Comparison of ENCODE assay signal across 22 cellular contexts in genomic region chr12:6526766-6527525, GRCh38.
"Had no signal": no experiment of that assay in that cellular context is flagged by ENCODE, and none has a peak within 500 bp of the region (broad histone marks: within the 10 kb centered on the region; RNA-seq: fewer than 3 reads in every experiment).

No MANE protein-coding gene starts in this region.

- H3K9me3 Mint-ChIP-seq: activated naive CD4-positive, alpha-beta T cell treated with anti-CD3 and anti-CD28 coated beads for 36 hours; activated naive CD8-positive, alpha-beta T cell treated with anti-CD3 and anti-CD28 coated beads, Interleukin-2, amount 50 U/mL, for 24 hours; effector memory CD8-positive, alpha-beta T cell; naive B cell; neural progenitor cell; T-helper 1 cell treated with Interleukin-12 subunit alpha and Interleukin-12 subunit beta and Interleukin-4 antibody, amounts not matched to agents 30 μg/mL and 1 μg/mL, for 36 hours; WTC11 had no signal

- H3K4me3 ChIP-seq: heart right ventricle, neural progenitor cell, spleen, thyroid gland had no signal

- H3K27ac Mint-ChIP-seq: activated naive CD8-positive, alpha-beta T cell treated with anti-CD3 and anti-CD28 coated beads, Interleukin-2, amount 50 U/mL, for 24 hours; effector memory CD8-positive, alpha-beta T cell; neural progenitor cell; progenitor cell of endocrine pancreas; T-helper 1 cell treated with Interleukin-12 subunit alpha and Interleukin-12 subunit beta and Interleukin-4 antibody, amounts not matched to agents 30 μg/mL and 1 μg/mL, for 36 hours; WTC11 had no signal

- H3K9me3 ChIP-seq: heart right ventricle, spleen, thyroid gland had no signal

- H3K27me3 Mint-ChIP-seq: activated naive CD8-positive, alpha-beta T cell treated with anti-CD3 and anti-CD28 coated beads, Interleukin-2, amount 50 U/mL, for 24 hours; effector memory CD8-positive, alpha-beta T cell; naive B cell; progenitor cell of endocrine pancreas had no signal

- H3K9ac ChIP-seq: neural progenitor cell had no signal

- DNase-seq: activated CD4-positive, alpha-beta T cell treated with anti-CD3 and anti-CD28 coated beads, Interleukin-2, amount 50 U/mL, for 48 hours; activated CD8-positive, alpha-beta memory T cell treated with anti-CD3 and anti-CD28 coated beads, Interleukin-2, amount 50 U/mL, for 48 hours; activated effector memory CD4-positive, alpha-beta T cell treated with Interleukin-2 at 50 U/mL for 16 hours; activated naive CD4-positive, alpha-beta T cell treated with anti-CD3 and anti-CD28 coated beads for 36 hours; activated naive CD8-positive, alpha-beta T cell treated with anti-CD3 and anti-CD28 coated beads, Interleukin-2, amount 50 U/mL, for 24 hours; activated T-cell treated with anti-CD3 and anti-CD28 coated beads, Interleukin-2, amount 50 U/mL, for 48 hours; effector memory CD8-positive, alpha-beta T cell; heart right ventricle; islet precursor cell; left colon; mesenchymal stem cell; naive B cell; retina; spleen; stimulated activated CD4-positive, alpha-beta T cell treated with anti-CD3 and anti-CD28 coated beads, Interleukin-4, amount 100 ng/mL, for 1 hour; stimulated activated naive CD8-positive, alpha-beta T cell treated with anti-CD3 and anti-CD28 coated beads, Interleukin-15, Interleukin-2, amounts not matched to agents 100 U/mL and 50 U/mL, for 24 hours; T1000; thyroid gland had no signal

- H2AFZ ChIP-seq: neural progenitor cell had no signal

- H3K27ac ChIP-seq: heart right ventricle, neural progenitor cell, spleen, thyroid gland had no signal

- ATAC-seq: activated naive CD8-positive, alpha-beta T cell treated with anti-CD3 and anti-CD28 coated beads, Interleukin-2, amount 50 U/mL, for 24 hours; effector memory CD8-positive, alpha-beta T cell; heart right ventricle; left colon; stimulated activated naive CD8-positive, alpha-beta T cell treated with anti-CD3 and anti-CD28 coated beads, Interleukin-15, Interleukin-2, amounts not matched to agents 100 U/mL and 50 U/mL, for 24 hours; WTC11 had no signal

- H3K27me3 ChIP-seq: heart right ventricle, neural progenitor cell, spleen, thyroid gland had no signal

- H3K4me2 ChIP-seq: neural progenitor cell had no signal

- H3K4me3 Mint-ChIP-seq: activated naive CD4-positive, alpha-beta T cell treated with anti-CD3 and anti-CD28 coated beads for 36 hours; activated naive CD8-positive, alpha-beta T cell treated with anti-CD3 and anti-CD28 coated beads, Interleukin-2, amount 50 U/mL, for 24 hours; effector memory CD8-positive, alpha-beta T cell; naive B cell; neural progenitor cell; T-helper 1 cell treated with Interleukin-12 subunit alpha and Interleukin-12 subunit beta and Interleukin-4 antibody, amounts not matched to agents 30 μg/mL and 1 μg/mL, for 36 hours; WTC11 had no signal
